In the genomic region with DNA sequence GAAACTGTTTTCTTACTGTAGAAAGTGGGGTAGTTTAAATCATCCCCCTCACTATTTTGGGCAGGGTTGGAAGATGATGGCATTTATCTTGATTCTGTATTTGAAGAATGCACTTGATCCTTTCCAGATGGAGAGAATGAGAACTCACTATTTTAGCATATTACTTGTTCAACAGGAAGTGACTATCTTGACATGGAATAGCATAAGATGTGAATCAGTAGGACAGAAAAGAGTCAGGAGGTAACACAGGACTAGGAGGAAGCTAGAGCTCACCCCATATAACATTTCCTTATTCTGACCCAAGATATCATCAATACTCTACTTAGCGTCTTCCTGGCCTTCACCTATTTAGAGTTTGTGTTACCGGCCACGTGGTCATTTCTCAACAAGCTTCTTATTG, we compare ENCODE assay signal across 1 cellular context.
TF ChIP-seq lines count a peak whose summit lies in the region.

No MANE protein-coding gene starts in this region.

TF ChIP-seq in IMR-90, 13 proteins besides CTCF, POLR2A, EP300 and RAD21:
- no peak for TF ChIP-seq MXI1 (IDR thresholded peaks at IDR 0.05; ENCODE audit: borderline replicate concordance, low read depth, low read length)
- TF ChIP-seq RCOR1 (IDR thresholded peaks at IDR 0.05; ENCODE audit: insufficient replicate concordance, low read length): no peak
- TF ChIP-seq, protein P1, sequence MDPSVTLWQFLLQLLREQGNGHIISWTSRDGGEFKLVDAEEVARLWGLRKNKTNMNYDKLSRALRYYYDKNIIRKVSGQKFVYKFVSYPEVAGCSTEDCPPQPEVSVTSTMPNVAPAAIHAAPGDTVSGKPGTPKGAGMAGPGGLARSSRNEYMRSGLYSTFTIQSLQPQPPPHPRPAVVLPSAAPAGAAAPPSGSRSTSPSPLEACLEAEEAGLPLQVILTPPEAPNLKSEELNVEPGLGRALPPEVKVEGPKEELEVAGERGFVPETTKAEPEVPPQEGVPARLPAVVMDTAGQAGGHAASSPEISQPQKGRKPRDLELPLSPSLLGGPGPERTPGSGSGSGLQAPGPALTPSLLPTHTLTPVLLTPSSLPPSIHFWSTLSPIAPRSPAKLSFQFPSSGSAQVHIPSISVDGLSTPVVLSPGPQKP (IDR thresholded peaks at IDR 0.05; ENCODE audit: borderline replicate concordance, low read depth, low read length): no peak
- TF ChIP-seq RFX5 (IDR thresholded peaks at IDR 0.05; ENCODE audit: low read depth, low read length): no peak
- TF ChIP-seq NFE2L2 (IDR thresholded peaks at IDR 0.05; ENCODE audit: low read depth, low read length): no peak
- no peak for TF ChIP-seq MAFK (IDR thresholded peaks at IDR 0.05; ENCODE audit: low read depth, low read length)
- TF ChIP-seq CEBPB (IDR thresholded peaks at IDR 0.05; ENCODE audit: low read depth, low read length): no peak
- no peak for TF ChIP-seq BHLHE40 (IDR thresholded peaks at IDR 0.05; ENCODE audit: low read depth, low read length)
- TF ChIP-seq FOS (IDR thresholded peaks at IDR 0.05; ENCODE audit: low read depth, low read length): no peak
- TF ChIP-seq USF2 (IDR thresholded peaks at IDR 0.05; ENCODE audit: low read depth, low read length): no peak
